ENCODE assay signal across 32 cellular contexts in genomic region chr2:18915227-18915626, GRCh38.
"Had no signal": no experiment of that assay in that cellular context is flagged by ENCODE, and none has a peak within 500 bp of the region (broad histone marks: within the 10 kb centered on the region; RNA-seq: fewer than 3 reads in every experiment).

No MANE protein-coding gene starts in this region.

- H3K4me1 ChIP-seq: left lung, lower lobe of right lung, parathyroid adenoma, prostate gland, stomach, testis, thyroid gland, transverse colon, upper lobe of left lung had no signal

- H3K27ac ChIP-seq: left lung, lower lobe of right lung, neutrophil, parathyroid adenoma, prostate gland, skin epidermis, stomach, testis, thyroid gland, transverse colon, upper lobe of left lung had no signal

- H3K9me3 Mint-ChIP-seq: mesothelial cell of epicardium, neural crest cell had no signal

- H3K27me3 ChIP-seq: left lung, neutrophil, stomach, testis, thyroid gland, transverse colon, upper lobe of left lung had no signal

- H3K9ac ChIP-seq: parathyroid adenoma had no signal

- H3K4me3 ChIP-seq: left lung, lower lobe of right lung, prostate gland, skin epidermis, stomach, testis, thyroid gland, transverse colon, upper lobe of left lung had no signal

- H3K27ac Mint-ChIP-seq: immature natural killer cell; mesothelial cell of epicardium; naive B cell; natural killer cell; stimulated activated naive B cell treated with anti-CD40 and anti-IgM and Interleukin-4, amounts not matched to agents 10 μg/mL and 1 μg/mL and 100 μg/mL, for 72 hours had no signal

- H3K4me1 Mint-ChIP-seq: immature natural killer cell; natural killer cell; neural crest cell; stimulated activated naive B cell treated with anti-CD40 and anti-IgM and Interleukin-4, amounts not matched to agents 10 μg/mL and 1 μg/mL and 100 μg/mL, for 72 hours had no signal

- H3K9me3 ChIP-seq: left lung, lower lobe of right lung, neutrophil, prostate gland, stomach, testis, thyroid gland, transverse colon, upper lobe of left lung had no signal

- H3K36me3 Mint-ChIP-seq: immature natural killer cell; mesothelial cell of epicardium; naive B cell; natural killer cell; stimulated activated naive B cell treated with anti-CD40 and anti-IgM and Interleukin-4, amounts not matched to agents 10 μg/mL and 1 μg/mL and 100 μg/mL, for 72 hours had no signal

- H2AFZ ChIP-seq: parathyroid adenoma had no signal

- H3K36me3 ChIP-seq: left lung, lower lobe of right lung, neutrophil, prostate gland, stomach, thyroid gland, transverse colon, upper lobe of left lung had no signal

- H3K4me3 Mint-ChIP-seq: immature natural killer cell; mesothelial cell of epicardium; naive B cell; natural killer cell; neural crest cell; stimulated activated naive B cell treated with anti-CD40 and anti-IgM and Interleukin-4, amounts not matched to agents 10 μg/mL and 1 μg/mL and 100 μg/mL, for 72 hours had no signal

- ATAC-seq: left colon; left lung; lower lobe of right lung; natural killer cell; right cardiac atrium; sciatic nerve; stimulated activated naive B cell treated with anti-CD40 and anti-IgM and Interleukin-4, amounts not matched to agents 10 μg/mL and 1 μg/mL and 100 μg/mL, for 72 hours; stimulated activated naive CD8-positive, alpha-beta T cell treated with anti-CD3 and anti-CD28 coated beads, Interleukin-15, Interleukin-2, amounts not matched to agents 100 U/mL and 50 U/mL, for 24 hours had no signal

- FAIRE-seq: islet of Langerhans, kidney had no signal

- H3K27me3 Mint-ChIP-seq: stimulated activated naive B cell treated with anti-CD40 and anti-IgM and Interleukin-4, amounts not matched to agents 10 μg/mL and 1 μg/mL and 100 μg/mL, for 72 hours had no signal

- H3K79me2 ChIP-seq: parathyroid adenoma had no signal

- DNase-seq: hippocampal formation; immature natural killer cell; kidney; left colon; left lung; lower lobe of right lung; mammary epithelial cell; mesenchymal stem cell; naive B cell; natural killer cell; occipital lobe; retina; right cardiac atrium; stimulated activated CD4-positive, alpha-beta T cell treated with anti-CD3 and anti-CD28 coated beads, Interleukin-12 subunit alpha, Interleukin-12 subunit beta, amount 100 ng/mL, for 4 hours; stimulated activated CD4-positive, alpha-beta T cell treated with anti-CD3 and anti-CD28 coated beads, Interleukin-15, amount 100 ng/mL, for 24 hours; stimulated activated CD4-positive, alpha-beta T cell treated with anti-CD3 and anti-CD28 coated beads, Interleukin-2, amount 100 ng/mL, for 24 hours; stimulated activated CD4-positive, alpha-beta T cell treated with anti-CD3 and anti-CD28 coated beads, Interleukin-4, amount 100 ng/mL, for 1 hour; stimulated activated naive B cell treated with anti-CD40 and anti-IgM and Interleukin-4, amounts not matched to agents 10 μg/mL and 1 μg/mL and 100 μg/mL, for 72 hours; stimulated activated naive CD8-positive, alpha-beta T cell treated with anti-CD3 and anti-CD28 coated beads, Interleukin-15, Interleukin-2, amounts not matched to agents 100 U/mL and 50 U/mL, for 24 hours; stomach; testis; thyroid gland; transverse colon; upper lobe of left lung had no signal
